ENCODE assay signal across 1 cellular context in the genomic region with DNA sequence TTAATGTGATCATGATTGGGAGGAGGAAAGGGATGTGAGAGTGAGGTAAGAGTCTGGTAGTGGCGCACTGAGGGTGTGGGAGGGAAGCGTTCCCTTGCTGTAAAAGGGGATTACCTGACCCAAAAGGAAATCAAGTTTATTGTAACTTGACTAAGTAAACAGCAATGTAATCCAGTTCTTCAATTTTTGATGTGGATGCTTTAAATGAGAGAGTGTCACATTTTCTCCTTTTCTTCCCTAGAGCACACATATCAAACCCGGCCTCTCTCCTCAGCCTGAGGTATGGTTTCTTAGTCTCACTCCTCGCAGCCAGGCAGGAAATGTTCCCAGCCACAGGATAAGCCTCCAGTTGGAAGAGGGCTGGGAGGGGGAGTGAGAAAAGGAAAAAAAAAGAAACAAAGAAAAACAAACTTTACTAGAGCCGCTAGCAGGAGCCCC.
TF ChIP-seq lines count a peak whose summit lies in the region.

No MANE protein-coding gene starts in this region.

TF ChIP-seq in WTC11, 78 proteins besides CTCF, POLR2A, EP300 and RAD21 (continued from another document):
- TF ChIP-seq, protein P1, sequence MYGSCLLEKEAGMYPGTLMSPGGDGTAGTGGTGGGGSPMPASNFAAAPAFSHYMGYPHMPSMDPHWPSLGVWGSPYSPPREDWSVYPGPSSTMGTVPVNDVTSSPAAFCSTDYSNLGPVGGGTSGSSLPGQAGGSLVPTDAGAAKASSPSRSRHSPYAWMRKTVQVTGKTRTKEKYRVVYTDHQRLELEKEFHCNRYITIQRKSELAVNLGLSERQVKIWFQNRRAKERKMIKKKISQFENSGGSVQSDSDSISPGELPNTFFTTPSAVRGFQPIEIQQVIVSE (CRISPR knock-in tag; IDR thresholded peaks at IDR 0.05; ENCODE audit: borderline replicate concordance): no peak
- TF ChIP-seq ZNF232 (CRISPR knock-in tag; IDR thresholded peaks at IDR 0.05): no peak
- TF ChIP-seq HMGA2 (CRISPR knock-in tag; IDR thresholded peaks at IDR 0.05): no peak
- no peak for TF ChIP-seq CBFB (CRISPR knock-in tag; IDR thresholded peaks at IDR 0.05; ENCODE audit: low read depth)
TF ChIP-seq in WTC11: peak in this region for 0.
